In the genomic region with DNA sequence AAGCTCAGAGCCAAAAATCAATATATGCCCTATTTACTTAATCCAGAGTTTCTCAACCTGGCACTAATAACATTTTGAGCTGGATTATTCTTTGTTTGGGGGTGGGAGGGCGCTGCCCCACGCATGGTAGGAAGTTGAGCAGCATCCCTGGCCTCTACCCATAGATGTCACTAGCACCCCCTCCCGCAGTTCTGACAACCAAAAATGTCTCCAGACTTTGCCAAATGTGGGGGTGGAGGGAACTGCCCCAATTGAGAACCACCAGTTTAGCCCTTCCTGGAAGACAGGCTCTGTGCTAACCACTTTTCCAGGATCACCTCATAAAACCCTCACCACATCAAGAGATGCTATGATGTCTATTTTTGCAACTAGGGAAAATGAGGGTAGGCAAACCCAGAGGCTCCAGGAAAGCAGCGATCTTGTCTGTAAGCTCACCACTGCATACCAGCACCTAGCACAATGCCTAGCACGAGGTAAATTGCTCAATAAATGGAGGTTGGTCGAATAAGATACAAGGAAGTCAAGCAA, we compare ENCODE assay signal across 8 cellular contexts. TPM values are rescaled to one million over a fixed set of nuclear protein-coding genes. Genes with fewer than 3 reads are reported as not detected.
A peak's percentile ranks its signal among the peaks of the same experiment; 100 is the strongest.
DNase-seq lines count a peak whose midpoint lies in the region; ATAC-seq, FAIRE-seq and TF ChIP-seq lines count a peak whose summit lies in the region.

No MANE protein-coding gene starts in this region.

- H3K9me3 ChIP-seq in Panc1 (ENCODE audit: control insufficient read depth, insufficient read depth, low read depth, low read length) (no peaks in the 10 kb centered on the region), left lung (no peaks in the 10 kb centered on the region)

- H3K4me3 ChIP-seq in AG04449 (ENCODE audit: low read depth, low read length), result peak overlapping the region; percentile 91
- peak overlapping the region; percentile 92 to 96 for H3K4me3 ChIP-seq in Panc1 (ENCODE audit: low read depth in 2 of 2, low read length in 2 of 2)
- H3K4me3 ChIP-seq in astrocyte of the cerebellum (ENCODE audit: low read depth, low read length), result peak overlapping the region; percentile 97
- H3K4me3 ChIP-seq in left lung, result peak overlapping the region; percentile 93 to 98

- 0 out of 2 replicates have a peak, but pooled peaks have one; percentile 15 for TF ChIP-seq POLR2A in GM12892 (IDR thresholded peaks at IDR 0.05; ENCODE audit: low read depth, low read length)

- peak overlapping the region; percentile 97 for H3K27ac Mint-ChIP-seq in stimulated activated effector memory CD8-positive, alpha-beta T cell treated with anti-CD3 and anti-CD28 coated beads, Interleukin-12 subunit alpha, Interleukin-12 subunit beta, amount 100 ng/mL, for 72 hours

- H3K27ac ChIP-seq in Panc1 (ENCODE audit: low read length), result peak overlapping the region; percentile 95
- H3K27ac ChIP-seq in left lung, result peak overlapping the region; percentile 89 to 97

- TF ChIP-seq CTCF in AG04449 (IDR thresholded peaks at IDR 0.05; ENCODE audit: insufficient read depth, low read length, missing control alignments) (peak; percentile 43), Panc1 (IDR thresholded peaks at IDR 0.05) (no peak), astrocyte of the cerebellum (IDR thresholded peaks at IDR 0.05; ENCODE audit: low read depth, low read length, missing control alignments) (peak; percentile 40), left lung (IDR thresholded peaks at IDR 0.05) (peak in 1 of 2 donors; percentile 10)

- no peaks in the 10 kb centered on the region for H3K9me3 Mint-ChIP-seq in stimulated activated effector memory CD8-positive, alpha-beta T cell treated with anti-CD3 and anti-CD28 coated beads, Interleukin-12 subunit alpha, Interleukin-12 subunit beta, amount 100 ng/mL, for 72 hours

- H3K36me3 ChIP-seq in Panc1 (ENCODE audit: control insufficient read depth, insufficient read depth, low read length) (peaks cover 14% of the 10 kb centered on the region; the same call in 1 of the 2 replicates), left lung (peaks cover 0 to 40% of the 10 kb centered on the region in 2 donors)

- FAIRE-seq in GM12892 (lab: Jason Lieb, UNC), result peak; percentile 81

- intact Hi-C loops in Panc1 (cut with micrococcal nuclease; ENCODE audit: unreplicated experiment), result no loop called here
- intact Hi-C loops in left lung (cut with DNase I), result no loop called here

- H3K27me3 ChIP-seq in Panc1 (ENCODE audit: control insufficient read depth, insufficient read depth, low read length) (no peaks in the 10 kb centered on the region), left lung (no peaks in the 10 kb centered on the region)

- ATAC-seq in Panc1 (no peak), left lung (no peak), HG02938 (IDR thresholded peaks at IDR 0.05; ENCODE audit: unreplicated experiment) (no peak), GM19467 (IDR thresholded peaks at IDR 0.05; ENCODE audit: unreplicated experiment) (no peak)
- no peak for ATAC-seq in stimulated activated effector memory CD8-positive, alpha-beta T cell treated with anti-CD3 and anti-CD28 coated beads, Interleukin-12 subunit alpha, Interleukin-12 subunit beta, amount 100 ng/mL, for 72 hours

- DNase-seq in AG04449 (ENCODE audit: low read depth, low spot score) (no peak), GM12892 (ENCODE audit: insufficient read length) (no peak), Panc1 (ENCODE audit: low read depth, low spot score) (no peak), astrocyte of the cerebellum (ENCODE audit: low read depth) (no peak), left lung (no peak)
- peak in 1 of 2 donors; percentile 68 for DNase-seq in stimulated activated effector memory CD8-positive, alpha-beta T cell treated with anti-CD3 and anti-CD28 coated beads, Interleukin-12 subunit alpha, Interleukin-12 subunit beta, amount 100 ng/mL, for 72 hours (ENCODE audit: low spot score in 2 of 2)

- peak overlapping the region; percentile 99 for H3K4me3 Mint-ChIP-seq in stimulated activated effector memory CD8-positive, alpha-beta T cell treated with anti-CD3 and anti-CD28 coated beads, Interleukin-12 subunit alpha, Interleukin-12 subunit beta, amount 100 ng/mL, for 72 hours

- H3K4me1 ChIP-seq in Panc1 (ENCODE audit: control insufficient read depth, insufficient read depth, low read length), result peaks cover 18% of the 10 kb centered on the region
- peaks cover 24 to 68% of the 10 kb centered on the region in 2 donors for H3K4me1 ChIP-seq in left lung

- POLR2A ChIA-PET in AG04449 (lab: Yijun Ruan, JAX), result interaction anchor here (1.6 to 2.4 kb wide), 4 partner anchors 10 to 59 kb away, joined by 3 to 17 read pairs (median 6); a partner anchor contains a TSS
- POLR2A ChIA-PET in Panc1 (lab: Charles Lee), result interaction anchor here (0.6 to 1.5 kb wide), 2 partner anchors 10 to 71 kb away, joined by 3 to 4 read pairs; a partner anchor contains a TSS

- H3K36me3 Mint-ChIP-seq in stimulated activated effector memory CD8-positive, alpha-beta T cell treated with anti-CD3 and anti-CD28 coated beads, Interleukin-12 subunit alpha, Interleukin-12 subunit beta, amount 100 ng/mL, for 72 hours, result peaks cover 80% of the 10 kb centered on the region

- peaks cover 48% of the 10 kb centered on the region for H3K4me1 Mint-ChIP-seq in stimulated activated effector memory CD8-positive, alpha-beta T cell treated with anti-CD3 and anti-CD28 coated beads, Interleukin-12 subunit alpha, Interleukin-12 subunit beta, amount 100 ng/mL, for 72 hours

- CTCF ChIA-PET in AG04449 (lab: Yijun Ruan, JAX) (interaction anchor here (1.2 to 31.4 kb wide), 6 partner anchors 11 to 114 kb away, joined by 5 to 660 read pairs (median 15); a partner anchor contains a TSS), Panc1 (lab: Charles Lee) (no interaction called here)

- BruUV-seq in Panc1 (replicated peaks; lab: Mats Ljungman, UMichigan), result no TSS peak

- in situ Hi-C loops in Panc1 (cut with HindIII; ENCODE audit: low pct_unique_long_range_greater_than_20kb, low sequenced_read_pairs) (no loop called here), astrocyte of the cerebellum (cut with HindIII; ENCODE audit: low sequenced_read_pairs) (no loop called here)

RNA-seq across cellular contexts. Expression of a gene that starts 1.1 kb away (rescaled TPM):
- 140 TPM for polyA plus RNA-seq in GM12892 (2012; ENCODE audit: missing spikeins)
- total RNA-seq in Panc1 (2021; ENCODE audit: unreplicated experiment) (143 TPM), left lung (100 to 1,000 TPM; 115 to 128 TPM)
- polyA plus RNA-seq in Panc1 (2012; ENCODE audit: insufficient read length), result 154 TPM

RNA-seq across cellular contexts. Expression of a gene that starts 3.9 kb away (rescaled TPM):
- polyA plus RNA-seq in GM12892 (2012; ENCODE audit: missing spikeins), result 78.1 TPM
- total RNA-seq in Panc1 (2021; ENCODE audit: unreplicated experiment), result 69.9 TPM
- polyA plus RNA-seq in Panc1 (2012; ENCODE audit: insufficient read length), result 97.4 TPM
- total RNA-seq in left lung, result 10 to 100 TPM; 70.4 to 71.2 TPM

RNA-seq across cellular contexts. Expression of a gene that starts 9.7 kb away (rescaled TPM):
- 25.6 TPM for polyA plus RNA-seq in GM12892 (2012; ENCODE audit: missing spikeins)
- total RNA-seq in Panc1 (2021; ENCODE audit: unreplicated experiment), result 83.3 TPM
- polyA plus RNA-seq in Panc1 (2012; ENCODE audit: insufficient read length), result 96.0 TPM
- total RNA-seq in left lung, result 10 to 100 TPM; 54.8 to 64.3 TPM

RNA-seq across cellular contexts. Expression of a gene that starts 18.2 kb away (rescaled TPM):
- polyA plus RNA-seq in GM12892 (2012; ENCODE audit: missing spikeins), result 0.25 TPM
- total RNA-seq in Panc1 (2021; ENCODE audit: unreplicated experiment) (not detected), left lung (not detected)
- 0.23 TPM for polyA plus RNA-seq in Panc1 (2012; ENCODE audit: insufficient read length)

RNA-seq across cellular contexts. Expression of a gene that starts 37.0 kb away (rescaled TPM):
- 3.7 TPM for polyA plus RNA-seq in GM12892 (2012; ENCODE audit: missing spikeins)
- total RNA-seq in Panc1 (2021; ENCODE audit: unreplicated experiment) (12.4 TPM), left lung (1 to 10 TPM; 6.0 to 6.9 TPM)
- 15.2 TPM for polyA plus RNA-seq in Panc1 (2012; ENCODE audit: insufficient read length)
